1 cellular context compared by ENCODE assay signal in the genomic region with DNA sequence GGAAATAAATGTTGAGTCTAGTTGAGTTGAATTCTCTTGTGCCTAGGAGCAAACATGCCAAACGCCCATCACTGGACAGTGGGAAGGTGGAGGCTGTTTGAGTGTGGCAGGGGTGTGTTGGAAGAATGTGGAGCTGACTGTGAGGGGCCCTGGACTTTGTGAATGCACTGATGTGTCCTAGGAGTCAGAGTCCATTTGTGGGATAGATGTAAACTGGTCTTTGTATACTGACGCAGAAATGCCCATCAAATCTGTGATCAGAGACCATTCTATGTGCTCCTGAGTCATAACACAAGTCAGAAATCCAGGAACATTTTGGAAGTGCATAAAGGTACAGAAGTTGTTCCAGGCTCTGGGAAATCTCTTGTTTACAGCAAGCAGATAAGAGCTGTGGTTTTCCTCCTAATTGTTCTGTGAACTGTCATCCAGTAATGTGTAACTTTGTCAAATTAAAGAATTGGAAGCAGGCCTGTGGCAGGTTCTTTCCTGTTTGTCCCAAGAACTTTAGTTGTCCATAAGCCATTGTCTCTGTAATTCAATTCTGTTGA.
TF ChIP-seq lines count a peak whose summit lies in the region.

No MANE protein-coding gene starts in this region.

TF ChIP-seq in HepG2, 621 proteins besides CTCF, POLR2A, EP300 and RAD21 (continued from another document and continues in another):
- TF ChIP-seq, protein P1, sequence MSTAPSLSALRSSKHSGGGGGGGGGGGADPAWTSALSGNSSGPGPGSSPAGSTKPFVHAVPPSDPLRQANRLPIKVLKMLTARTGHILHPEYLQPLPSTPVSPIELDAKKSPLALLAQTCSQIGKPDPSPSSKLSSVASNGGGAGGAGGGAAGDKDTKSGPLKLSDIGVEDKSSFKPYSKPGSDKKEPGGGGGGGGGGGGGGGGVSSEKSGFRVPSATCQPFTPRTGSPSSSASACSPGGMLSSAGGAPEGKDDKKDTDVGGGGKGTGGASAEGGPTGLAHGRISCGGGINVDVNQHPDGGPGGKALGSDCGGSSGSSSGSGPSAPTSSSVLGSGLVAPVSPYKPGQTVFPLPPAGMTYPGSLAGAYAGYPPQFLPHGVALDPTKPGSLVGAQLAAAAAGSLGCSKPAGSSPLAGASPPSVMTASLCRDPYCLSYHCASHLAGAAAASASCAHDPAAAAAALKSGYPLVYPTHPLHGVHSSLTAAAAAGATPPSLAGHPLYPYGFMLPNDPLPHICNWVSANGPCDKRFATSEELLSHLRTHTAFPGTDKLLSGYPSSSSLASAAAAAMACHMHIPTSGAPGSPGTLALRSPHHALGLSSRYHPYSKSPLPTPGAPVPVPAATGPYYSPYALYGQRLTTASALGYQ (CRISPR knock-in tag; IDR thresholded peaks at IDR 0.05) = peak; percentile 22; the same call in 1 of the 2 replicates
- no peak for TF ChIP-seq ZNF768 (CRISPR knock-in tag; IDR thresholded peaks at IDR 0.05)
- no peak for TF ChIP-seq KDM5A (IDR thresholded peaks at IDR 0.05; ENCODE audit: borderline replicate concordance, low read length)
- TF ChIP-seq TBL1XR1 (IDR thresholded peaks at IDR 0.05; ENCODE audit: borderline replicate concordance, low read length, partially characterized antibody) = no peak
- no peak for TF ChIP-seq FOXO4 (CRISPR knock-in tag; conservative IDR thresholded peaks at IDR 0.05)
- TF ChIP-seq ZNF841 (CRISPR knock-in tag; IDR thresholded peaks at IDR 0.05; ENCODE audit: borderline replicate concordance) = no peak
- no peak for TF ChIP-seq E2F2 (CRISPR knock-in tag; IDR thresholded peaks at IDR 0.05; ENCODE audit: borderline replicate concordance)
- TF ChIP-seq ZNF556 (CRISPR knock-in tag; IDR thresholded peaks at IDR 0.05; ENCODE audit: borderline replicate concordance) = no peak
- TF ChIP-seq, protein P2, sequence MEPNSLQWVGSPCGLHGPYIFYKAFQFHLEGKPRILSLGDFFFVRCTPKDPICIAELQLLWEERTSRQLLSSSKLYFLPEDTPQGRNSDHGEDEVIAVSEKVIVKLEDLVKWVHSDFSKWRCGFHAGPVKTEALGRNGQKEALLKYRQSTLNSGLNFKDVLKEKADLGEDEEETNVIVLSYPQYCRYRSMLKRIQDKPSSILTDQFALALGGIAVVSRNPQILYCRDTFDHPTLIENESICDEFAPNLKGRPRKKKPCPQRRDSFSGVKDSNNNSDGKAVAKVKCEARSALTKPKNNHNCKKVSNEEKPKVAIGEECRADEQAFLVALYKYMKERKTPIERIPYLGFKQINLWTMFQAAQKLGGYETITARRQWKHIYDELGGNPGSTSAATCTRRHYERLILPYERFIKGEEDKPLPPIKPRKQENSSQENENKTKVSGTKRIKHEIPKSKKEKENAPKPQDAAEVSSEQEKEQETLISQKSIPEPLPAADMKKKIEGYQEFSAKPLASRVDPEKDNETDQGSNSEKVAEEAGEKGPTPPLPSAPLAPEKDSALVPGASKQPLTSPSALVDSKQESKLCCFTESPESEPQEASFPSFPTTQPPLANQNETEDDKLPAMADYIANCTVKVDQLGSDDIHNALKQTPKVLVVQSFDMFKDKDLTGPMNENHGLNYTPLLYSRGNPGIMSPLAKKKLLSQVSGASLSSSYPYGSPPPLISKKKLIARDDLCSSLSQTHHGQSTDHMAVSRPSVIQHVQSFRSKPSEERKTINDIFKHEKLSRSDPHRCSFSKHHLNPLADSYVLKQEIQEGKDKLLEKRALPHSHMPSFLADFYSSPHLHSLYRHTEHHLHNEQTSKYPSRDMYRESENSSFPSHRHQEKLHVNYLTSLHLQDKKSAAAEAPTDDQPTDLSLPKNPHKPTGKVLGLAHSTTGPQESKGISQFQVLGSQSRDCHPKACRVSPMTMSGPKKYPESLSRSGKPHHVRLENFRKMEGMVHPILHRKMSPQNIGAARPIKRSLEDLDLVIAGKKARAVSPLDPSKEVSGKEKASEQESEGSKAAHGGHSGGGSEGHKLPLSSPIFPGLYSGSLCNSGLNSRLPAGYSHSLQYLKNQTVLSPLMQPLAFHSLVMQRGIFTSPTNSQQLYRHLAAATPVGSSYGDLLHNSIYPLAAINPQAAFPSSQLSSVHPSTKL (CRISPR knock-in tag; IDR thresholded peaks at IDR 0.05) = peak; percentile 57
- TF ChIP-seq PHF8 (CRISPR knock-in tag; IDR thresholded peaks at IDR 0.05) = no peak
- TF ChIP-seq MAFG (CRISPR knock-in tag; IDR thresholded peaks at IDR 0.05) = no peak
- no peak for TF ChIP-seq DRAP1 (CRISPR knock-in tag; IDR thresholded peaks at IDR 0.05)
- no peak for TF ChIP-seq SAFB2 (CRISPR knock-in tag; IDR thresholded peaks at IDR 0.05; ENCODE audit: borderline replicate concordance, low read depth)
- no peak for TF ChIP-seq PHF5A (CRISPR knock-in tag; IDR thresholded peaks at IDR 0.05; ENCODE audit: low read depth, unreplicated experiment)
- TF ChIP-seq, protein P3, sequence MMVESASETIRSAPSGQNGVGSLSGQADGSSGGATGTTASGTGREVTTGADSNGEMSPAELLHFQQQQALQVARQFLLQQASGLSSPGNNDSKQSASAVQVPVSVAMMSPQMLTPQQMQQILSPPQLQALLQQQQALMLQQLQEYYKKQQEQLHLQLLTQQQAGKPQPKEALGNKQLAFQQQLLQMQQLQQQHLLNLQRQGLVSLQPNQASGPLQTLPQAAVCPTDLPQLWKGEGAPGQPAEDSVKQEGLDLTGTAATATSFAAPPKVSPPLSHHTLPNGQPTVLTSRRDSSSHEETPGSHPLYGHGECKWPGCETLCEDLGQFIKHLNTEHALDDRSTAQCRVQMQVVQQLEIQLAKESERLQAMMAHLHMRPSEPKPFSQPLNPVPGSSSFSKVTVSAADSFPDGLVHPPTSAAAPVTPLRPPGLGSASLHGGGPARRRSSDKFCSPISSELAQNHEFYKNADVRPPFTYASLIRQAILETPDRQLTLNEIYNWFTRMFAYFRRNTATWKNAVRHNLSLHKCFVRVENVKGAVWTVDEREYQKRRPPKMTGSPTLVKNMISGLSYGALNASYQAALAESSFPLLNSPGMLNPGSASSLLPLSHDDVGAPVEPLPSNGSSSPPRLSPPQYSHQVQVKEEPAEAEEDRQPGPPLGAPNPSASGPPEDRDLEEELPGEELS (CRISPR knock-in tag; IDR thresholded peaks at IDR 0.05) = peak; percentile 77
- peak; percentile 33; the same call in 1 of the 2 replicates for TF ChIP-seq RXRB (CRISPR knock-in tag; IDR thresholded peaks at IDR 0.05; ENCODE audit: borderline replicate concordance)
- TF ChIP-seq ZBTB42 (CRISPR knock-in tag; IDR thresholded peaks at IDR 0.05) = no peak
- TF ChIP-seq NR1H2 (CRISPR knock-in tag; IDR thresholded peaks at IDR 0.05; ENCODE audit: borderline replicate concordance, low read depth) = no peak
- TF ChIP-seq HNF1B (CRISPR knock-in tag; IDR thresholded peaks at IDR 0.05) = no peak; the same call in 1 of the 2 replicates
- TF ChIP-seq, protein P4, sequence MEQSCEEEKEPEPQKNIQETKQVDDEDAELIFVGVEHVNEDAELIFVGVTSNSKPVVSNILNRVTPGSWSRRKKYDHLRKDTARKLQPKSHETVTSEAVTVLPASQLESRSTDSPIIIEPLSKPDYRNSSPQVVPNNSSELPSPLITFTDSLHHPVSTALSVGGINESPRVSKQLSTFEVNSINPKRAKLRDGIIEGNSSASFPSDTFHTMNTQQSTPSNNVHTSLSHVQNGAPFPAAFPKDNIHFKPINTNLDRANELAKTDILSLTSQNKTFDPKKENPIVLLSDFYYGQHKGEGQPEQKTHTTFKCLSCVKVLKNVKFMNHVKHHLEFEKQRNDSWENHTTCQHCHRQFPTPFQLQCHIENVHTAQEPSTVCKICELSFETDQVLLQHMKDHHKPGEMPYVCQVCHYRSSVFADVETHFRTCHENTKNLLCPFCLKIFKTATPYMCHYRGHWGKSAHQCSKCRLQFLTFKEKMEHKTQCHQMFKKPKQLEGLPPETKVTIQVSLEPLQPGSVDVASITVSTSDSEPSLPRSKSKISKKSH (CRISPR knock-in tag; IDR thresholded peaks at IDR 0.05; ENCODE audit: borderline replicate concordance) = no peak
- TF ChIP-seq HIC2 (CRISPR knock-in tag; IDR thresholded peaks at IDR 0.05; ENCODE audit: low read depth) = no peak; the same call in 1 of the 2 replicates
- TF ChIP-seq SYNCRIP (IDR thresholded peaks at IDR 0.05; ENCODE audit: insufficient read depth, low read depth, low read length) = no peak
- TF ChIP-seq CCAR2 (optimal IDR thresholded peaks at IDR 0.05; ENCODE audit: low read depth, low read length) = no peak
- TF ChIP-seq TBP (CRISPR knock-in tag; IDR thresholded peaks at IDR 0.05) = no peak
- no peak for TF ChIP-seq MZF1 (CRISPR knock-in tag; IDR thresholded peaks at IDR 0.05; ENCODE audit: borderline replicate concordance)
- TF ChIP-seq NR0B2 (CRISPR knock-in tag; IDR thresholded peaks at IDR 0.05) = no peak
- TF ChIP-seq KDM6A (CRISPR knock-in tag; IDR thresholded peaks at IDR 0.05; ENCODE audit: low read depth) = 0 out of 2 replicates have a peak, but pooled peaks have one; percentile 51
- TF ChIP-seq PTBP1 (IDR thresholded peaks at IDR 0.05; ENCODE audit: low read depth, low read length, poor library complexity, severe bottlenecking) = no peak
- TF ChIP-seq KAT8 (CRISPR knock-in tag; IDR thresholded peaks at IDR 0.05) = peak; percentile 29; the same call in 1 of the 2 replicates
- TF ChIP-seq THYN1 (CRISPR knock-in tag; IDR thresholded peaks at IDR 0.05; ENCODE audit: borderline replicate concordance, low read depth) = no peak
- peak; percentile 52 for TF ChIP-seq ZEB1 (IDR thresholded peaks at IDR 0.05; ENCODE audit: insufficient replicate concordance, low read depth)
- TF ChIP-seq AHR (CRISPR knock-in tag; IDR thresholded peaks at IDR 0.05) = no peak
- no peak for TF ChIP-seq GTF2F1 (IDR thresholded peaks at IDR 0.05; ENCODE audit: low read length)
- TF ChIP-seq ATF1 (CRISPR knock-in tag; IDR thresholded peaks at IDR 0.05) = no peak
- TF ChIP-seq PRPF4 (IDR thresholded peaks at IDR 0.05; ENCODE audit: low read depth, low read length, poor library complexity, severe bottlenecking) = no peak
- TF ChIP-seq THRA (CRISPR knock-in tag; IDR thresholded peaks at IDR 0.05; ENCODE audit: borderline replicate concordance) = no peak
- peak; percentile 77 for TF ChIP-seq ZNF264 (CRISPR knock-in tag; IDR thresholded peaks at IDR 0.05)
- no peak for TF ChIP-seq ZNF225 (CRISPR knock-in tag; IDR thresholded peaks at IDR 0.05)
- TF ChIP-seq ZNF644 (CRISPR knock-in tag; IDR thresholded peaks at IDR 0.05; ENCODE audit: low read depth) = no peak
- no peak for TF ChIP-seq ZNF619 (CRISPR knock-in tag; IDR thresholded peaks at IDR 0.05)
